In genomic region chr17:17839792-17840707, GRCh38 we compare ENCODE assay signal across 1 cellular context.
TF ChIP-seq lines count a peak whose summit lies in the region.

No MANE protein-coding gene starts in this region.

TF ChIP-seq in H1, 55 proteins besides CTCF, POLR2A, EP300 and RAD21:
- TF ChIP-seq HDAC2 (IDR thresholded peaks at IDR 0.05; ENCODE audit: borderline replicate concordance in 1 of 2, low read depth in 2 of 2, low read length in 2 of 2) (peak in 1 of 2 experiments; percentile 98; a peak in 2 of 4 replicates), GTF2F1 (IDR thresholded peaks at IDR 0.05; ENCODE audit: borderline replicate concordance, low read depth, low read length) (no peak; the same call in 1 of the 2 replicates), POU5F1 (IDR thresholded peaks at IDR 0.05; ENCODE audit: low read depth, low read length) (no peak), BACH1 (IDR thresholded peaks at IDR 0.05; ENCODE audit: low read length) (peak; percentile 62; the same call in 1 of the 2 replicates), GABPA (IDR thresholded peaks at IDR 0.05; ENCODE audit: borderline replicate concordance, insufficient read depth, low read length) (peak; percentile 55; the same call in 1 of the 2 replicates), ATF3 (IDR thresholded peaks at IDR 0.05; ENCODE audit: insufficient read depth, low read depth, low read length) (no peak), PHF8 (conservative IDR thresholded peaks at IDR 0.05; ENCODE audit: low read depth, low read length) (peak; percentile 63), E2F6 (IDR thresholded peaks at IDR 0.05) (no peak), SP1 (IDR thresholded peaks at IDR 0.05; ENCODE audit: low read depth, low read length) (peak; percentile 58; the same call in 1 of the 2 replicates), SP4 (IDR thresholded peaks at IDR 0.05; ENCODE audit: low read length) (no peak), MAFK (IDR thresholded peaks at IDR 0.05; ENCODE audit: low read depth, low read length) (no peak), RNF2 (IDR thresholded peaks at IDR 0.05; ENCODE audit: borderline replicate concordance, low read depth, low read length, missing control alignments, poor library complexity, severe bottlenecking) (no peak), CHD2 (IDR thresholded peaks at IDR 0.05; ENCODE audit: low read length) (no peak), CHD7 (IDR thresholded peaks at IDR 0.05; ENCODE audit: insufficient replicate concordance, low read length) (no peak), BRCA1 (IDR thresholded peaks at IDR 0.05; ENCODE audit: low read depth, low read length) (no peak), TAF7 (optimal IDR thresholded peaks at IDR 0.05; ENCODE audit: borderline replicate concordance, low read depth, low read length) (peak; percentile 87), CBX8 (IDR thresholded peaks at IDR 0.05; ENCODE audit: borderline replicate concordance, low read depth, low read length) (no peak), JUND (IDR thresholded peaks at IDR 0.05; ENCODE audit: low read length) (no peak), SIRT6 (IDR thresholded peaks at IDR 0.05; ENCODE audit: low read length) (no peak), YY1 (IDR thresholded peaks at IDR 0.05; ENCODE audit: low read depth, low read length) (no peak), CREB1 (IDR thresholded peaks at IDR 0.05) (peak; percentile 86), SRF (IDR thresholded peaks at IDR 0.05; ENCODE audit: low read depth, low read length) (peak; percentile 11; the same call in 1 of the 2 replicates), CTBP2 (IDR thresholded peaks at IDR 0.05; ENCODE audit: borderline replicate concordance, insufficient read depth, insufficient read length, low read length) (no peak), EZH2 (IDR thresholded peaks at IDR 0.05; ENCODE audit: low read depth, low read length, severe bottlenecking) (no peak), HDAC6 (IDR thresholded peaks at IDR 0.05; ENCODE audit: low read depth, low read length) (no peak), TEAD4 (IDR thresholded peaks at IDR 0.05; ENCODE audit: low read depth, low read length) (peak; percentile 74; the same call in 1 of the 2 replicates), NRF1 (IDR thresholded peaks at IDR 0.05; ENCODE audit: low read depth, low read length) (no peak), CBX5 (IDR thresholded peaks at IDR 0.05; ENCODE audit: low read depth, low read length) (no peak), KDM4A (IDR thresholded peaks at IDR 0.05; ENCODE audit: low read depth, low read length, severe bottlenecking) (peak; percentile 38), SAP30 (IDR thresholded peaks at IDR 0.05; ENCODE audit: insufficient read depth, insufficient replicate concordance, low read length) (no peak), USF2 (IDR thresholded peaks at IDR 0.05; ENCODE audit: low read length) (peak; percentile 69), CEBPB (IDR thresholded peaks at IDR 0.05; ENCODE audit: low read depth, low read length) (no peak), POLR2AphosphoS5 (IDR thresholded peaks at IDR 0.05; ENCODE audit: low read depth, low read length) (peak; percentile 72), SP2 (IDR thresholded peaks at IDR 0.05; ENCODE audit: low read length) (no peak), EGR1 (IDR thresholded peaks at IDR 0.05; ENCODE audit: borderline replicate concordance, low read depth, low read length) (peak; percentile 59), FOSL1 (IDR thresholded peaks at IDR 0.05; ENCODE audit: insufficient read depth, low read depth, low read length) (no peak), MAX (IDR thresholded peaks at IDR 0.05) (peak; percentile 78), ASH2L (IDR thresholded peaks at IDR 0.05; ENCODE audit: low read length) (peak; percentile 26), ATF2 (IDR thresholded peaks at IDR 0.05; ENCODE audit: low read length) (no peak), RXRA (IDR thresholded peaks at IDR 0.05; ENCODE audit: insufficient read depth, low read depth, low read length) (peak; percentile 65; the same call in 1 of the 2 replicates), TCF12 (IDR thresholded peaks at IDR 0.05; ENCODE audit: low read depth, low read length) (peak; percentile 96), KDM1A (IDR thresholded peaks at IDR 0.05; ENCODE audit: borderline replicate concordance, low read length) (peak; percentile 100), CHD1 (IDR thresholded peaks at IDR 0.05; ENCODE audit: low read depth, low read length) (no peak), BCL11A (IDR thresholded peaks at IDR 0.05; ENCODE audit: low read depth in 2 of 2, low read length in 2 of 2) (no peak), SIN3A (conservative IDR thresholded peaks at IDR 0.05 in 1 of 2, IDR thresholded peaks at IDR 0.05 in 1 of 2; ENCODE audit: low read depth in 1 of 2, low read length in 2 of 2) (0 out of 4 replicates have a peak, but pooled peaks of 1 of the 2 experiments have one; percentile 55), TAF1 (IDR thresholded peaks at IDR 0.05; ENCODE audit: low read depth, low read length) (peak; percentile 76), RBBP5 (IDR thresholded peaks at IDR 0.05; ENCODE audit: borderline replicate concordance, low read depth, low read length) (0 out of 2 replicates have a peak, but pooled peaks have one; percentile 53), TBP (IDR thresholded peaks at IDR 0.05; ENCODE audit: low read depth, low read length) (peak; percentile 63), JUN (IDR thresholded peaks at IDR 0.05; ENCODE audit: low read depth, low read length) (no peak), SUZ12 (IDR thresholded peaks at IDR 0.05; ENCODE audit: low read length) (no peak), SIX5 (IDR thresholded peaks at IDR 0.05; ENCODE audit: low read depth, low read length) (no peak), KDM5A (IDR thresholded peaks at IDR 0.05; ENCODE audit: low read length) (no peak), ZNF274 (IDR thresholded peaks at IDR 0.05; ENCODE audit: borderline replicate concordance, extremely low read depth, low read length) (no peak), RFX5 (IDR thresholded peaks at IDR 0.05; ENCODE audit: borderline replicate concordance, low read depth, low read length) (no peak), NANOG (IDR thresholded peaks at IDR 0.05; ENCODE audit: insufficient read depth, low read depth, low read length, poor library complexity, severe bottlenecking) (no peak)
